14 cellular contexts compared by ENCODE assay signal in the genomic region with DNA sequence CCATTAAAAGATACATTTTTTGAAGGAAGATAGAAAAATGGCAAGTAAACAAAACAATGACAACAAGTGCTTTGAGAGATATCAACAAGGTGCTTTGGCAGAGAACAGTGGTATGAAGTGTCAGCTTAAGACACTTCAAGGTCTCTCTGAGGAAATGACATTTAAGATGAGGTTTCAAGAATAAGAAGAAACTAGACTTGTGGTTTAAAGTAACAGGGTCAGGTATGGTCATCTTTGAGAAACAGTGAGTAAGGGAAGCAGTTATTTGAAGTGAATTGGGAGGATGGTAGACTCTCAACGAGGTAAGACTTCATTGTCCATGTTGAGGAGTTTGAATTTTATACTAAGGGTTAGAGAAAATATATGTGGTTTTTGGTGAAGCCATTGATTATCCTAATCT.
DNase-seq lines count a peak whose midpoint lies in the region; ATAC-seq and TF ChIP-seq lines count a peak whose summit lies in the region.
"Had no signal": no experiment of that assay in that cellular context is flagged by ENCODE, and none has a peak within 500 bp of the region (broad histone marks: within the 10 kb centered on the region; RNA-seq: fewer than 3 reads in every experiment).

No MANE protein-coding gene starts in this region.

- WGBS in prostate gland, result 100% methylated on average over 1 of the region's 1 CpG

- no peaks in the 10 kb centered on the region for H3K27me3 ChIP-seq in prostate gland (replicated peaks; ENCODE audit: insufficient read depth)
- H3K27me3 ChIP-seq: BE2C, Peyer's patch had no signal

- H3K36me3 ChIP-seq in prostate gland, result no peaks in the 10 kb centered on the region
- H3K36me3 ChIP-seq: BE2C, Peyer's patch had no signal

- H3K4me1 ChIP-seq in prostate gland (replicated peaks), result no peaks in the 10 kb centered on the region
- H3K4me1 ChIP-seq: BE2C, Peyer's patch had no signal

- no peak for TF ChIP-seq CTCF in prostate gland (IDR thresholded peaks at IDR 0.05)

- no peaks in the 10 kb centered on the region for H3K9me3 ChIP-seq in prostate gland
- H3K9me3 ChIP-seq: BE2C had no signal

- H3K27ac ChIP-seq in prostate gland, result no peak overlapping the region
- H3K27ac ChIP-seq: HL-60, Peyer's patch had no signal

- intact Hi-C loops in prostate gland (cut with DNase I), result no loop called here

- no peak for DNase-seq in NCI-H1105 (lab: John Stamatoyannopoulos, UW)
- no peak for DNase-seq in prostate gland (ENCODE audit: low spot score)
- no peak for DNase-seq in HPDE6-E6E7 (ENCODE audit: extremely low spot score)
- no peak for DNase-seq in mesenteric fat pad (ENCODE audit: low spot score)
- DNase-seq: activated CD4-positive, alpha-beta T cell treated with anti-CD3 and anti-CD28 coated beads, Interleukin-2, amount 50 U/mL, for 1 hour; BE2C; DMS79 treated with DMSO at 0.1 percent for 48 hours; Peyer's patch; stimulated activated CD4-positive, alpha-beta T cell treated with anti-CD3 and anti-CD28 coated beads, Interleukin-2, amount 100 ng/mL, for 48 hours had no signal

- ATAC-seq in GM18508 (IDR thresholded peaks at IDR 0.05; ENCODE audit: insufficient read depth, unreplicated experiment) (peak; percentile 89), GM19463 (IDR thresholded peaks at IDR 0.05; ENCODE audit: unreplicated experiment) (peak; percentile 84), HG02763 (IDR thresholded peaks at IDR 0.05; ENCODE audit: unreplicated experiment) (peak; percentile 83), HG03460 (IDR thresholded peaks at IDR 0.05; ENCODE audit: unreplicated experiment) (peak; percentile 83)

- no peak overlapping the region for H3K4me3 ChIP-seq in prostate gland
- H3K4me3 ChIP-seq: Peyer's patch had no signal

- no peak for TF ChIP-seq POLR2A in prostate gland (IDR thresholded peaks at IDR 0.05)
